Comparison of ENCODE assay signal across 7 cellular contexts in genomic region chr9:135943604-135944003, GRCh38. TPM values are rescaled to one million over a fixed set of nuclear protein-coding genes. Genes with fewer than 3 reads are reported as not detected.
DNase-seq lines count a peak whose midpoint lies in the region; ATAC-seq, FAIRE-seq and TF ChIP-seq lines count a peak whose summit lies in the region.
"Not testable (repeated sequence)": the region's sequence is repeated elsewhere in the genome, so short reads cannot be mapped to it uniquely, and the experiment has no call there.

No MANE protein-coding gene starts in this region.

- CTCF ChIA-PET in HEK293 (lab: Yijun Ruan, JAX): interaction anchor here (0.6 kb wide), 1 partner anchor 9 kb away, joined by 3 read pairs; no protein-coding TSS in a partner anchor
- CTCF ChIA-PET in K562 (lab: Yijun Ruan, JAX; ENCODE audit: low intra/inter-chr PET ratio): not testable (repeated sequence)

- H3K9ac ChIP-seq in BLaER1; BLaER1 treated with 17β-estradiol and CSF1 and Interleukin-3, amounts not matched to agents 10 nM and 100 nM; K562 (ENCODE audit: insufficient read depth in 1 of 2, low read depth in 2 of 2, low read length in 2 of 2): not testable (repeated sequence)

- TF ChIP-seq CTCF in HEK293 (tag by site-specific recombination; IDR thresholded peaks at IDR 0.05); K562 (IDR thresholded peaks at IDR 0.05 in 2 of 3, conservative IDR thresholded peaks at IDR 0.05 in 1 of 3; ENCODE audit: insufficient read depth in 2 of 3, low read depth in 1 of 3, low read length in 3 of 3); psoas muscle (IDR thresholded peaks at IDR 0.05); gastrocnemius medialis (IDR thresholded peaks at IDR 0.05 in 4 of 5, conservative IDR thresholded peaks at IDR 0.05 in 1 of 5): not testable (repeated sequence)

- not testable (repeated sequence) for H3K27ac ChIP-seq in BLaER1; BLaER1 treated with 17β-estradiol and CSF1 and Interleukin-3, amounts not matched to agents 10 nM and 100 nM; HEK293 (ENCODE audit: extremely low read depth, low read depth, low read length); K562 (ENCODE audit: extremely low read depth, low read depth, low read length)
- H3K27ac ChIP-seq in psoas muscle: peak overlapping the region; percentile 93
- H3K27ac ChIP-seq in gastrocnemius medialis: peak overlapping the region; percentile 97 to 100 (median 100)

- H4K20me1 ChIP-seq in BLaER1: peaks cover 72% of the 10 kb centered on the region
- H4K20me1 ChIP-seq in BLaER1 treated with 17β-estradiol and CSF1 and Interleukin-3, amounts not matched to agents 10 nM and 100 nM: peaks cover 35 to 100% (median 89%) of the 10 kb centered on the region in 11 experiments
- H4K20me1 ChIP-seq in K562 (replicated peaks; ENCODE audit: control insufficient read depth, insufficient read depth, low read length): peaks cover 38% of the 10 kb centered on the region; the same call in 1 of the 2 replicates

- not testable (repeated sequence) for H2AFZ ChIP-seq in K562 (ENCODE audit: low read depth, low read length)

- not testable (repeated sequence) for H3K9me3 ChIP-seq in BLaER1; BLaER1 treated with 17β-estradiol and CSF1 and Interleukin-3, amounts not matched to agents 10 nM and 100 nM (replicated peaks in 1 of 11); HEK293 (ENCODE audit: control insufficient read depth, insufficient read depth, low read depth, low read length); K562 (replicated peaks; ENCODE audit: control insufficient read depth, insufficient read depth, low read depth, low read length); psoas muscle; gastrocnemius medialis

- in situ Hi-C loops in K562 (cut with MboI); gastrocnemius medialis (cut with MboI; ENCODE audit: low sequenced_read_pairs in 4 of 4): not testable (repeated sequence)

- not testable (repeated sequence) for TF ChIP-seq RAD21 in K562 (CRISPR knock-in tag; conservative IDR thresholded peaks at IDR 0.05 in 1 of 2, IDR thresholded peaks at IDR 0.05 in 1 of 2)

- not testable (repeated sequence) for DNase-seq in GM12891 (ENCODE audit: insufficient read length, low spot score); K562 (ENCODE audit: extremely low read depth in 1 of 4, low spot score in 3 of 4); psoas muscle; gastrocnemius medialis

- ATAC-seq in K562, psoas muscle, gastrocnemius medialis: not testable (repeated sequence)

- H3K36me3 ChIP-seq in BLaER1 (peaks cover 88% of the 10 kb centered on the region), HEK293 (ENCODE audit: control insufficient read depth in 2 of 2, insufficient read depth in 1 of 2, low read length in 2 of 2) (peaks cover 7 to 81% of the 10 kb centered on the region in 2 experiments; a peak in 2 of 3 replicates), K562 (ENCODE audit: control insufficient read depth, insufficient read depth, low read length) (peaks cover 97% of the 10 kb centered on the region), psoas muscle (ENCODE audit: insufficient read depth in 1 of 2, low read depth in 1 of 2) (peaks cover 6 to 97% of the 10 kb centered on the region in 2 donors), gastrocnemius medialis (peaks cover 3 to 73% of the 10 kb centered on the region in 2 donors)
- peaks cover 76 to 100% (median 92%) of the 10 kb centered on the region in 11 experiments for H3K36me3 ChIP-seq in BLaER1 treated with 17β-estradiol and CSF1 and Interleukin-3, amounts not matched to agents 10 nM and 100 nM

- TF ChIP-seq EP300 in K562 (IDR thresholded peaks at IDR 0.05; ENCODE audit: low read length): not testable (repeated sequence)

- H3K4me1 ChIP-seq in BLaER1: peaks cover 27% of the 10 kb centered on the region
- H3K4me1 ChIP-seq in BLaER1 treated with 17β-estradiol and CSF1 and Interleukin-3, amounts not matched to agents 10 nM and 100 nM: peaks cover 20 to 26% (median 23%) of the 10 kb centered on the region in 10 experiments
- not testable (repeated sequence) for H3K4me1 ChIP-seq in HEK293 (ENCODE audit: control insufficient read depth, insufficient read depth, low read length)
- H3K4me1 ChIP-seq in K562 (replicated peaks in 1 of 2; ENCODE audit: control insufficient read depth in 2 of 2, insufficient read depth in 2 of 2, low read length in 2 of 2): peaks cover 5 to 46% of the 10 kb centered on the region in 2 experiments; a peak in 4 of 5 replicates
- H3K4me1 ChIP-seq in psoas muscle: peaks cover 38% of the 10 kb centered on the region
- H3K4me1 ChIP-seq in gastrocnemius medialis: peaks cover 42 to 53% of the 10 kb centered on the region in 2 donors

- BruUV-seq in K562 (replicated peaks; lab: Mats Ljungman, UMichigan): not testable (repeated sequence)

- WGBS in K562 (ENCODE audit: insufficient coverage, low coverage, missing lambda C conversion rate): 95% methylated on average over 6 of the region's 6 CpGs
- 96 to 98% (median 96%) methylated on average over 6 of the region's 6 CpGs for WGBS in psoas muscle, 3 donors

- POLR2A ChIA-PET in HEK293 (lab: Yijun Ruan, JAX): interaction anchor here (0.6 kb wide), 1 partner anchor 108 kb away, joined by 7 read pairs; no protein-coding TSS in a partner anchor
- POLR2A ChIA-PET in K562 (lab: Yijun Ruan, JAX): interaction anchor here (1.7 to 3.7 kb wide), 2 partner anchors 9 to 12 kb away, joined by 6 to 16 read pairs; no protein-coding TSS in a partner anchor

- peaks cover 96% of the 10 kb centered on the region for H3K79me2 ChIP-seq in K562 (ENCODE audit: control insufficient read depth, insufficient read depth, low read length)

- intact Hi-C loops in K562 (cut with micrococcal nuclease); psoas muscle (cut with DNase I); gastrocnemius medialis (cut with DNase I; ENCODE audit: low total_unique reads): not testable (repeated sequence)

- H3K9me1 ChIP-seq in K562 (ENCODE audit: control insufficient read depth, insufficient read depth, low read length): not testable (repeated sequence)

- FAIRE-seq in GM12891 (lab: Jason Lieb, UNC): peak; percentile 31
- FAIRE-seq in K562 (lab: Jason Lieb, UNC): not testable (repeated sequence)

- not testable (repeated sequence) for TF ChIP-seq POLR2A in GM12891 (IDR thresholded peaks at IDR 0.05; ENCODE audit: low read depth, low read length); K562 (conservative IDR thresholded peaks at IDR 0.05); gastrocnemius medialis (IDR thresholded peaks at IDR 0.05)

- not testable (repeated sequence) for H3K4me3 ChIP-seq in BLaER1; BLaER1 treated with 17β-estradiol and CSF1 and Interleukin-3, amounts not matched to agents 10 nM and 100 nM; HEK293 (ENCODE audit: low read depth, low read length); K562; psoas muscle; gastrocnemius medialis

- peak overlapping the region; percentile 91 for H3K4me2 ChIP-seq in BLaER1
- peak overlapping the region in 7 of 11 experiments; percentile 65 to 91 (median 78); a peak in 10 of 22 replicates for H3K4me2 ChIP-seq in BLaER1 treated with 17β-estradiol and CSF1 and Interleukin-3, amounts not matched to agents 10 nM and 100 nM
- not testable (repeated sequence) for H3K4me2 ChIP-seq in K562 (ENCODE audit: insufficient read depth, low read length)

- H3K27me3 ChIP-seq in BLaER1; BLaER1 treated with 17β-estradiol and CSF1 and Interleukin-3, amounts not matched to agents 10 nM and 100 nM; K562 (ENCODE audit: control insufficient read depth in 2 of 2, insufficient read depth in 2 of 2, low read length in 2 of 2); psoas muscle (ENCODE audit: insufficient read depth in 3 of 3, low read length in 2 of 3); gastrocnemius medialis: not testable (repeated sequence)

RNA-seq across cellular contexts. Expression of gene UBAC1, which starts 17.6 kb away (rescaled TPM):
- 25.6 TPM for polyA plus RNA-seq in GM12891 (2012; ENCODE audit: low read depth, missing spikeins)
- total RNA-seq in K562 (2011; cell fraction: chromatin; rRNA removed; ENCODE audit: low replicate concordance): 536 and 854 TPM in 2 replicates
- 552 and 553 TPM in 2 replicates for total RNA-seq in K562 (2011; cell fraction: nucleolus; rRNA removed)
- 447 and 492 TPM in 2 replicates for total RNA-seq in K562 (2011; cell fraction: nucleoplasm; rRNA removed)
- total RNA-seq in K562 (2014; rRNA removed): 399 and 504 TPM in 2 replicates
- total RNA-seq in K562 (2014; rRNA removed; fragmentation: Illumina TruSeq; extraction: Trizol): 138 and 145 TPM in 2 replicates
- 166 and 171 TPM in 2 replicates for total RNA-seq in K562 (2015; rRNA removed; fragmentation: Illumina TruSeq; extraction: Trizol)
- 294 and 309 TPM in 2 replicates for total RNA-seq in K562 (2021)
- polyA plus RNA-seq in K562 (2011; rRNA removed): 385 and 395 TPM in 2 replicates
- polyA plus RNA-seq in K562 (2011; cell fraction: cytosol; rRNA removed): 447 and 505 TPM in 2 replicates
- polyA plus RNA-seq in K562 (2011; cell fraction: nucleus; rRNA removed): 838 and 845 TPM in 2 replicates
- polyA plus RNA-seq in K562 (2012): 178 and 239 TPM in 2 replicates
- 219 and 228 TPM in 2 replicates for polyA plus RNA-seq in K562 (2014; fragmentation: Illumina TruSeq; extraction: Trizol)
- 100 to 1,000 TPM in 1 of 2 experiments, 10 to 100 TPM in 1; 94.0 to 117 TPM for polyA plus RNA-seq in K562 (2014; fragmentation: Nextera tagmentation; extraction: Ambion mirVana)
- 381 and 405 TPM in 2 replicates for polyA plus RNA-seq in K562 (2014; rRNA removed)
- 128 and 165 TPM in 2 replicates for polyA minus RNA-seq in K562 (2011; rRNA and poly(A)+ RNA removed)
- polyA minus RNA-seq in K562 (2011; cell fraction: cytosol; rRNA and poly(A)+ RNA removed): 110 and 129 TPM in 2 replicates
- polyA minus RNA-seq in K562 (2011; cell fraction: nucleus; rRNA and poly(A)+ RNA removed): 120 and 171 TPM in 2 replicates
- total RNA-seq in psoas muscle: 100 to 1,000 TPM; 140 to 233 (median 174) TPM
- polyA plus RNA-seq in psoas muscle: 100 to 1,000 TPM in 2 of 3 donors, 10 to 100 TPM in 1; 71.1 to 261 (median 154) TPM
- total RNA-seq in gastrocnemius medialis: 100 to 1,000 TPM; 218 to 263 (median 248) TPM

RNA-seq across cellular contexts. Expression of gene CAMSAP1, which starts 36.3 kb away (rescaled TPM):
- polyA plus RNA-seq in GM12891 (2012; ENCODE audit: low read depth, missing spikeins): 7.8 TPM
- total RNA-seq in K562 (2011; cell fraction: chromatin; rRNA removed; ENCODE audit: low replicate concordance): 40.9 and 68.9 TPM in 2 replicates
- total RNA-seq in K562 (2011; cell fraction: nucleolus; rRNA removed): 21.5 and 22.4 TPM in 2 replicates
- total RNA-seq in K562 (2011; cell fraction: nucleoplasm; rRNA removed): 36.1 and 42.5 TPM in 2 replicates
- total RNA-seq in K562 (2014; rRNA removed) (18.1 and 23.4 TPM in 2 replicates), K562 (2014; rRNA removed; fragmentation: Illumina TruSeq; extraction: Trizol) (14.3 TPM in 2 replicates), K562 (2015; rRNA removed; fragmentation: Illumina TruSeq; extraction: Trizol) (13.9 and 15.7 TPM in 2 replicates), K562 (2021) (28.8 and 32.8 TPM in 2 replicates), psoas muscle (10 to 100 TPM; 38.0 to 48.5 (median 43.4) TPM), gastrocnemius medialis (10 to 100 TPM; 54.8 to 94.9 (median 82.9) TPM)
- polyA plus RNA-seq in K562 (2011; rRNA removed) (6.3 and 6.9 TPM in 2 replicates), K562 (2014; fragmentation: Illumina TruSeq; extraction: Trizol) (14.9 and 19.7 TPM in 2 replicates), K562 (2014; fragmentation: Nextera tagmentation; extraction: Ambion mirVana) (1 to 10 TPM; 1.5 to 1.6 TPM), K562 (2014; rRNA removed) (10.0 and 11.3 TPM in 2 replicates), psoas muscle (10 to 100 TPM; 21.3 to 51.5 (median 24.1) TPM)
- 6.3 and 8.3 TPM in 2 replicates for polyA plus RNA-seq in K562 (2011; cell fraction: cytosol; rRNA removed)
- 15.6 and 19.6 TPM in 2 replicates for polyA plus RNA-seq in K562 (2011; cell fraction: nucleus; rRNA removed)
- polyA plus RNA-seq in K562 (2012): 10.6 and 11.9 TPM in 2 replicates
- polyA minus RNA-seq in K562 (2011; rRNA and poly(A)+ RNA removed): 14.1 and 20.0 TPM in 2 replicates
- 42.2 and 76.3 TPM in 2 replicates for polyA minus RNA-seq in K562 (2011; cell fraction: cytosol; rRNA and poly(A)+ RNA removed)
- 11.4 and 23.5 TPM in 2 replicates for polyA minus RNA-seq in K562 (2011; cell fraction: nucleus; rRNA and poly(A)+ RNA removed)
